19 cellular contexts compared by ENCODE assay signal in the genomic region with DNA sequence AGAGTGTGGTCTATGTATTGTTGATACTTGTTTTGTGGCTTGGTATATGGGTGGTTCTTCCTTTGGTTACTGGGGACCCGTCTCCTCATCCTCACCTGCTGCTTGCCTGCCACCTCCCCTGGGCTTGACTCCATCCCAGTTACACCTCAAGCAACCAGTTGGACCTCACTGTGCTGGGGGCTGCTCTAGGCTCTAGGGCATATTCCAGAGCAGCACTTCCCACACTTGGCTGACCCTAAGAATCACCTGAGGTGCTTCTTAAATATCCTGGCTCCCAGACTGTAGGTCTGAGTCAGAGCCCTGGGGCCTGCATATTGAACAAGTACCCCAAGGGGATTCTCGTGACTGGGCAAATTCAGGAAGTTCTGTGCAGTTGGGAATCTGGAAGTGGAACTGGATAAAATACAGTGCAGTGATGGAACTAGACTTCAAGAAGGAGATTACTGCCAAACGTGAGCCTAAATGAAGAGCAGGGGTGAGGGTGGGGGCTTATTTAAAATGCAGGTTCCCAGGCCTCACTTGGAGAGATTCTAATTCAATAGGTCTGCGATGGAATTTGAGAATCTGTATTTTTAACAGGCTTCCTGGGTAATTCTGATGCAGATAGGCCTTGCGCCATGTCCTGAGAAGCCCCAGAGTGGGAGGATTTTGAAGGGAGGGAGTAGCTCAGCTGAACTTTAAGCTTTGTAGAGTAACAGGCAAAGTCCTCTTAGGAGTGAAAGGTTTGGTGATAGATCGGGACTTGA. TPM values are rescaled to one million over a fixed set of nuclear protein-coding genes. Genes with fewer than 3 reads are reported as not detected.
A peak's percentile ranks its signal among the peaks of the same experiment; 100 is the strongest.
DNase-seq lines count a peak whose midpoint lies in the region; ATAC-seq and TF ChIP-seq lines count a peak whose summit lies in the region.
"Had no signal": no experiment of that assay in that cellular context is flagged by ENCODE, and none has a peak within 500 bp of the region (broad histone marks: within the 10 kb centered on the region; RNA-seq: fewer than 3 reads in every experiment).

No MANE protein-coding gene starts in this region.

- H3K9me3 ChIP-seq in ES-I3 (ENCODE audit: control insufficient read depth, insufficient read depth, low read length), result no peaks in the 10 kb centered on the region
- no peaks in the 10 kb centered on the region for H3K9me3 ChIP-seq in SK-N-SH
- no peaks in the 10 kb centered on the region for H3K9me3 ChIP-seq in body of pancreas
- H3K9me3 ChIP-seq: A549 had no signal

- no peak for ATAC-seq in body of pancreas
- ATAC-seq in omental fat pad (ENCODE audit: low FRiP score), result no peak
- ATAC-seq: A549 had no signal

- TF ChIP-seq POLR2A in body of pancreas (IDR thresholded peaks at IDR 0.05), result no peak

- no peak overlapping the region for H3K4me3 Mint-ChIP-seq in nephron progenitor cell
- H3K4me3 Mint-ChIP-seq: CD4-positive, alpha-beta memory T cell had no signal

- CTCF ChIA-PET in SK-N-SH (lab: Yijun Ruan, JAX), result no interaction called here

- H3K36me3 ChIP-seq in ES-I3 (ENCODE audit: insufficient read depth, low read length), result no peaks in the 10 kb centered on the region
- no peaks in the 10 kb centered on the region for H3K36me3 ChIP-seq in SK-N-SH (replicated peaks in 1 of 2; ENCODE audit: control insufficient read depth in 1 of 2, insufficient read depth in 2 of 2, low read length in 1 of 2)
- H3K36me3 ChIP-seq in body of pancreas (replicated peaks in 1 of 2; ENCODE audit: insufficient read depth in 1 of 2, low read depth in 2 of 2), result no peaks in the 10 kb centered on the region

- no peak overlapping the region for H3K4me2 ChIP-seq in SK-N-SH
- H3K4me2 ChIP-seq: A549, KMS-11 had no signal

- DNase-seq in M059J (ENCODE audit: low read depth), result peak; percentile 35
- peak; percentile 70 for DNase-seq in islet precursor cell
- DNase-seq in nephron progenitor cell, result no peak
- DNase-seq in SK-N-SH, result no peak
- DNase-seq in body of pancreas, result no peak
- DNase-seq in DMS 273 treated with DMSO at 0.1 percent for 48 hours (lab: John Stamatoyannopoulos, UW), result no peak
- no peak for DNase-seq in omental fat pad (ENCODE audit: low spot score)
- DNase-seq: CD4-positive, alpha-beta memory T cell; NCI-H1417; NCI-H187 treated with DMSO at 0.1 percent for 48 hours; NCI-H345; NCI-H524 treated with DMSO at 0.1 percent for 48 hours; SIG-M5 had no signal

- H3K4me1 ChIP-seq in ES-I3 (ENCODE audit: insufficient read depth, low read length) (peaks cover 8% of the 10 kb centered on the region; the same call in 1 of the 2 replicates), SK-N-SH (ENCODE audit: control insufficient read depth in 1 of 2, insufficient read depth in 2 of 2, low read depth in 1 of 2, low read length in 1 of 2) (no peaks in the 10 kb centered on the region), body of pancreas (no peaks in the 10 kb centered on the region)
- H3K4me1 ChIP-seq: A549 had no signal

- H3K27me3 ChIP-seq in SK-N-SH (ENCODE audit: insufficient read depth) (peaks cover 7% of the 10 kb centered on the region; the same call in 1 of the 2 replicates), body of pancreas (no peaks in the 10 kb centered on the region)

- TF ChIP-seq EP300 in SK-N-SH (IDR thresholded peaks at IDR 0.05; ENCODE audit: borderline replicate concordance in 1 of 2, low read depth in 1 of 2, low read length in 1 of 2), result no peak

- no peaks in the 10 kb centered on the region for H4K20me1 ChIP-seq in SK-N-SH (ENCODE audit: insufficient read depth)

- TF ChIP-seq RAD21 in SK-N-SH (IDR thresholded peaks at IDR 0.05; ENCODE audit: low read length), result no peak

- H3K9ac ChIP-seq in ES-I3 (ENCODE audit: low read depth, low read length), result peak overlapping the region; percentile 32; the same call in 1 of the 2 replicates
- no peak overlapping the region for H3K9ac ChIP-seq in SK-N-SH
- H3K9ac ChIP-seq: KMS-11 had no signal

- H3K4me3 ChIP-seq in SK-N-SH (ENCODE audit: low read depth in 2 of 2, low read length in 1 of 2), result no peak overlapping the region
- H3K4me3 ChIP-seq in body of pancreas, result no peak overlapping the region
- H3K4me3 ChIP-seq: A549 had no signal

- H3K27ac ChIP-seq in SK-N-SH (ENCODE audit: low read depth in 2 of 2, low read length in 1 of 2) (no peak overlapping the region), body of pancreas (no peak overlapping the region)
- H3K27ac ChIP-seq: A549, KMS-11, RWPE1 had no signal

- H3K27me3 Mint-ChIP-seq in nephron progenitor cell (ENCODE audit: low read depth, poor library complexity), result peaks cover 19% of the 10 kb centered on the region

- H3K36me3 Mint-ChIP-seq in nephron progenitor cell (ENCODE audit: low read depth), result no peaks in the 10 kb centered on the region
- H3K36me3 Mint-ChIP-seq: CD4-positive, alpha-beta memory T cell had no signal

- no peaks in the 10 kb centered on the region for H3K9me2 ChIP-seq in SK-N-SH

- WGBS in SK-N-SH (ENCODE audit: low lambda C conversion rate), result 73% methylated on average over 6 of the region's 6 CpGs
- WGBS in body of pancreas, 2 donors, result 63 to 77% methylated on average over 6 of the region's 6 CpGs

- H3K79me2 ChIP-seq in SK-N-SH (ENCODE audit: insufficient read depth), result no peaks in the 10 kb centered on the region

- intact Hi-C loops in body of pancreas (cut with DNase I), result loop anchor here (10.0 kb wide), 1 partner anchor 175 kb away; no protein-coding TSS in a partner anchor

- H2AFZ ChIP-seq in SK-N-SH (ENCODE audit: low read depth), result no peak overlapping the region

- POLR2A ChIA-PET in SK-N-SH (lab: Yijun Ruan, JAX), result no interaction called here

- H3K4me1 Mint-ChIP-seq in nephron progenitor cell, result peaks cover 6% of the 10 kb centered on the region
- H3K4me1 Mint-ChIP-seq: CD4-positive, alpha-beta memory T cell had no signal

- peaks cover 3% of the 10 kb centered on the region for H3F3A ChIP-seq in SK-N-SH (replicated peaks; ENCODE audit: insufficient read depth)

- TF ChIP-seq CTCF in nephron progenitor cell (IDR thresholded peaks at IDR 0.05) (no peak), SK-N-SH (IDR thresholded peaks at IDR 0.05) (no peak), body of pancreas (IDR thresholded peaks at IDR 0.05) (no peak), omental fat pad (IDR thresholded peaks at IDR 0.05) (no peak)

- no peaks in the 10 kb centered on the region for H3K9me3 Mint-ChIP-seq in nephron progenitor cell
- H3K9me3 Mint-ChIP-seq: CD4-positive, alpha-beta memory T cell had no signal

- H3K27ac Mint-ChIP-seq in nephron progenitor cell, result peak overlapping the region; percentile 69
- H3K27ac Mint-ChIP-seq: CD4-positive, alpha-beta memory T cell had no signal

TF ChIP-seq in SK-N-SH, 30 proteins besides CTCF, POLR2A, EP300 and RAD21:
- TF ChIP-seq RCOR1 (IDR thresholded peaks at IDR 0.05; ENCODE audit: low read length), result no peak
- no peak for TF ChIP-seq FOSL2 (IDR thresholded peaks at IDR 0.05; ENCODE audit: borderline replicate concordance, low read depth)
- TF ChIP-seq, protein P1, sequence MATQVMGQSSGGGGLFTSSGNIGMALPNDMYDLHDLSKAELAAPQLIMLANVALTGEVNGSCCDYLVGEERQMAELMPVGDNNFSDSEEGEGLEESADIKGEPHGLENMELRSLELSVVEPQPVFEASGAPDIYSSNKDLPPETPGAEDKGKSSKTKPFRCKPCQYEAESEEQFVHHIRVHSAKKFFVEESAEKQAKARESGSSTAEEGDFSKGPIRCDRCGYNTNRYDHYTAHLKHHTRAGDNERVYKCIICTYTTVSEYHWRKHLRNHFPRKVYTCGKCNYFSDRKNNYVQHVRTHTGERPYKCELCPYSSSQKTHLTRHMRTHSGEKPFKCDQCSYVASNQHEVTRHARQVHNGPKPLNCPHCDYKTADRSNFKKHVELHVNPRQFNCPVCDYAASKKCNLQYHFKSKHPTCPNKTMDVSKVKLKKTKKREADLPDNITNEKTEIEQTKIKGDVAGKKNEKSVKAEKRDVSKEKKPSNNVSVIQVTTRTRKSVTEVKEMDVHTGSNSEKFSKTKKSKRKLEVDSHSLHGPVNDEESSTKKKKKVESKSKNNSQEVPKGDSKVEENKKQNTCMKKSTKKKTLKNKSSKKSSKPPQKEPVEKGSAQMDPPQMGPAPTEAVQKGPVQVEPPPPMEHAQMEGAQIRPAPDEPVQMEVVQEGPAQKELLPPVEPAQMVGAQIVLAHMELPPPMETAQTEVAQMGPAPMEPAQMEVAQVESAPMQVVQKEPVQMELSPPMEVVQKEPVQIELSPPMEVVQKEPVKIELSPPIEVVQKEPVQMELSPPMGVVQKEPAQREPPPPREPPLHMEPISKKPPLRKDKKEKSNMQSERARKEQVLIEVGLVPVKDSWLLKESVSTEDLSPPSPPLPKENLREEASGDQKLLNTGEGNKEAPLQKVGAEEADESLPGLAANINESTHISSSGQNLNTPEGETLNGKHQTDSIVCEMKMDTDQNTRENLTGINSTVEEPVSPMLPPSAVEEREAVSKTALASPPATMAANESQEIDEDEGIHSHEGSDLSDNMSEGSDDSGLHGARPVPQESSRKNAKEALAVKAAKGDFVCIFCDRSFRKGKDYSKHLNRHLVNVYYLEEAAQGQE (IDR thresholded peaks at IDR 0.05; ENCODE audit: low read depth, low read length), result no peak
- TF ChIP-seq NFIC (IDR thresholded peaks at IDR 0.05; ENCODE audit: borderline replicate concordance), result no peak

RNA-seq across cellular contexts. Expression of a gene that starts 7.6 kb away (rescaled TPM):
- total RNA-seq in M059J (2014; rRNA removed; shearing (Covaris generic)), result not detected in 2 replicates
- polyA plus RNA-seq in SK-N-SH (2012; rRNA removed), result not detected in 2 replicates
- not detected in 2 replicates for polyA plus RNA-seq in SK-N-SH (2012; cell fraction: cytosol; rRNA removed)
- polyA plus RNA-seq in SK-N-SH (2012; cell fraction: nucleus; rRNA removed), result not detected in 2 replicates
- total RNA-seq in body of pancreas, result not detected
- total RNA-seq in omental fat pad, result not detected
- total RNA-seq: CD4-positive, alpha-beta memory T cell; T-helper 1 cell treated with Interleukin-12 subunit alpha and Interleukin-12 subunit beta and Interleukin-4 antibody, amounts not matched to agents 30 ng/mL and 1 ng/mL, for 36 hours had no signal
- polyA plus RNA-seq: A549; BJ; CD4-positive, alpha-beta memory T cell had no signal

RNA-seq across cellular contexts. Expression of a gene that starts 36.9 kb away (rescaled TPM):
- total RNA-seq in M059J (2014; rRNA removed; shearing (Covaris generic)), result 7.3 and 19.0 TPM in 2 replicates
- 9.0 and 9.5 TPM in 2 replicates for polyA plus RNA-seq in SK-N-SH (2012; rRNA removed)
- polyA plus RNA-seq in SK-N-SH (2012; cell fraction: cytosol; rRNA removed), result 3.7 and 6.2 TPM in 2 replicates
- 16.4 and 19.1 TPM in 2 replicates for polyA plus RNA-seq in SK-N-SH (2012; cell fraction: nucleus; rRNA removed)
- total RNA-seq in body of pancreas (10 to 100 TPM in 1 of 2 donors, 1 to 10 TPM in 1; 9.6 to 17.8 TPM), omental fat pad (10 to 100 TPM in 1 of 4 donors, 1 to 10 TPM in 3; 6.9 to 12.3 (median 7.6) TPM)

RNA-seq across cellular contexts. Expression of a gene that starts 37.4 kb away (rescaled TPM):
- 35.3 and 49.7 TPM in 2 replicates for total RNA-seq in M059J (2014; rRNA removed; shearing (Covaris generic))
- polyA plus RNA-seq in SK-N-SH (2012; rRNA removed), result 6.0 and 7.3 TPM in 2 replicates
- 8.3 and 9.5 TPM in 2 replicates for polyA plus RNA-seq in SK-N-SH (2012; cell fraction: cytosol; rRNA removed)
- polyA plus RNA-seq in SK-N-SH (2012; cell fraction: nucleus; rRNA removed), result 3.1 and 5.9 TPM in 2 replicates
- total RNA-seq in body of pancreas (10 to 100 TPM; 10.2 to 11.2 TPM), omental fat pad (10 to 100 TPM; 14.6 to 21.4 (median 17.3) TPM)

Comparison
In these comparisons a context has a peak if more than half of its experiments do, and no peak if none do; other contexts are left out.
1. DNase-seq: peak in M059J (single experiment) and islet precursor cell (single experiment); none in nephron progenitor cell (single experiment), SK-N-SH (single experiment), body of pancreas (0 of 4), DMS 273 treated with DMSO at 0.1 percent for 48 hours (single experiment) and omental fat pad (single experiment).